In genomic region chr2:101265893-101266499, GRCh38 we compare ENCODE assay signal across 14 cellular contexts. TPM values are rescaled to one million over a fixed set of nuclear protein-coding genes. Genes with fewer than 3 reads are reported as not detected.
DNase-seq lines count a peak whose midpoint lies in the region; ATAC-seq, FAIRE-seq and TF ChIP-seq lines count a peak whose summit lies in the region.
"Had no signal": no experiment of that assay in that cellular context is flagged by ENCODE, and none has a peak within 500 bp of the region (broad histone marks: within the 10 kb centered on the region; RNA-seq: fewer than 3 reads in every experiment).

No MANE protein-coding gene starts in this region.

- H3K4me3 Mint-ChIP-seq in activated T-cell treated with anti-CD3 and anti-CD28 coated beads, Interleukin-2, amount 50 U/mL, for 24 hours: no peak overlapping the region
- H3K4me3 Mint-ChIP-seq in activated T-cell treated with anti-CD3 and anti-CD28 coated beads, Interleukin-2, amount 50 U/mL, for 4 hours: no peak overlapping the region
- no peak overlapping the region for H3K4me3 Mint-ChIP-seq in neural progenitor cell

- TF ChIP-seq EP300 in GM12878 (IDR thresholded peaks at IDR 0.05; ENCODE audit: borderline replicate concordance in 1 of 2, control insufficient read depth in 1 of 2, low read depth in 2 of 2, low read length in 2 of 2) (no peak), stomach (IDR thresholded peaks at IDR 0.05) (no peak)

- SMC1A ChIA-PET in GM12878 (lab: Charles Lee; ENCODE audit: uncharacterized antibody, unreplicated experiment): interaction anchor here (0.7 to 3.1 kb wide), 3 partner anchors 13 to 108 kb away, joined by 3 to 17 read pairs (median 4); partner anchors contain the start of gene CNOT11

- POLR2A ChIA-PET in GM12878 (lab: Charles Lee): interaction anchor here (2.3 kb wide), 1 partner anchor 13 kb away, joined by 14 read pairs; the partner anchor contains the start of gene CNOT11

- TF ChIP-seq CTCF in GM12878 (IDR thresholded peaks at IDR 0.05 in 2 of 3, conservative IDR thresholded peaks at IDR 0.05 in 1 of 3; ENCODE audit: control insufficient read depth in 2 of 3, extremely low read depth in 1 of 3, insufficient read depth in 1 of 3, low read depth in 3 of 3, low read length in 3 of 3): no peak
- no peak for TF ChIP-seq CTCF in stomach (IDR thresholded peaks at IDR 0.05)
- no peak for TF ChIP-seq CTCF in neural progenitor cell (IDR thresholded peaks at IDR 0.05)

- 81% methylated on average over 11 of the region's 11 CpGs for WGBS in GM12878 (ENCODE audit: insufficient coverage, insufficient replicate concordance, low lambda C conversion rate, missing lambda C conversion rate)
- 49 to 71% (median 61%) methylated on average over 11 of the region's 11 CpGs for WGBS in stomach, 5 donors

- H3K36me3 Mint-ChIP-seq in activated T-cell treated with anti-CD3 and anti-CD28 coated beads, Interleukin-2, amount 50 U/mL, for 24 hours (ENCODE audit: low read depth): peaks cover 92% of the 10 kb centered on the region
- H3K36me3 Mint-ChIP-seq in activated T-cell treated with anti-CD3 and anti-CD28 coated beads, Interleukin-2, amount 50 U/mL, for 4 hours (ENCODE audit: insufficient read depth): peaks cover 46% of the 10 kb centered on the region
- peaks cover 29% of the 10 kb centered on the region for H3K36me3 Mint-ChIP-seq in neural progenitor cell

- peaks cover 57% of the 10 kb centered on the region for H3K4me1 Mint-ChIP-seq in activated T-cell treated with anti-CD3 and anti-CD28 coated beads, Interleukin-2, amount 50 U/mL, for 24 hours (ENCODE audit: low read depth)
- H3K4me1 Mint-ChIP-seq in activated T-cell treated with anti-CD3 and anti-CD28 coated beads, Interleukin-2, amount 50 U/mL, for 4 hours (ENCODE audit: low read depth): peaks cover 42% of the 10 kb centered on the region
- no peaks in the 10 kb centered on the region for H3K4me1 Mint-ChIP-seq in neural progenitor cell

- H3K36me3 ChIP-seq in GM12878 (ENCODE audit: control insufficient read depth in 2 of 2, insufficient read depth in 2 of 2, low read length in 1 of 2): peaks cover 8 to 32% of the 10 kb centered on the region in 2 experiments
- peaks cover 55 to 97% (median 97%) of the 10 kb centered on the region in 4 donors for H3K36me3 ChIP-seq in stomach
- H3K36me3 ChIP-seq in neural progenitor cell: peaks cover 8% of the 10 kb centered on the region

- no peak for ATAC-seq in activated T-cell treated with anti-CD3 and anti-CD28 coated beads, Interleukin-2, amount 50 U/mL, for 4 hours
- ATAC-seq in GM12878: no peak
- ATAC-seq: A549 had no signal

- H3K4me1 ChIP-seq in GM12878 (ENCODE audit: control insufficient read depth, insufficient read depth, low read length) (no peaks in the 10 kb centered on the region), stomach (peaks cover 0 to 32% (median 20%) of the 10 kb centered on the region in 4 donors), neural progenitor cell (no peaks in the 10 kb centered on the region)

- no peaks in the 10 kb centered on the region for H3K27me3 Mint-ChIP-seq in activated T-cell treated with anti-CD3 and anti-CD28 coated beads, Interleukin-2, amount 50 U/mL, for 24 hours
- no peaks in the 10 kb centered on the region for H3K27me3 Mint-ChIP-seq in activated T-cell treated with anti-CD3 and anti-CD28 coated beads, Interleukin-2, amount 50 U/mL, for 4 hours (ENCODE audit: low read depth)
- H3K27me3 Mint-ChIP-seq in neural progenitor cell (ENCODE audit: insufficient read depth, low read depth): no peaks in the 10 kb centered on the region

- BruUV-seq in GM12878 (replicated peaks; lab: Mats Ljungman, UMichigan): no TSS peak

- H3K9ac ChIP-seq in GM12878 (ENCODE audit: control insufficient read depth, insufficient read depth, low read length): no peak overlapping the region
- no peak overlapping the region for H3K9ac ChIP-seq in neural progenitor cell

- H2AFZ ChIP-seq in GM12878 (ENCODE audit: control insufficient read depth, low read depth, low read length) (no peak overlapping the region), neural progenitor cell (replicated peaks) (no peak overlapping the region)

- H3K4me2 ChIP-seq in GM12878 (ENCODE audit: control insufficient read depth, insufficient read depth): no peak overlapping the region
- no peak overlapping the region for H3K4me2 ChIP-seq in neural progenitor cell
- H3K4me2 ChIP-seq: A549 had no signal

- H3K79me2 ChIP-seq in GM12878 (ENCODE audit: control insufficient read depth, insufficient read depth, low read length) (no peaks in the 10 kb centered on the region), neural progenitor cell (ENCODE audit: low read depth) (no peaks in the 10 kb centered on the region)

- H3K27ac Mint-ChIP-seq in activated T-cell treated with anti-CD3 and anti-CD28 coated beads, Interleukin-2, amount 50 U/mL, for 24 hours: peak overlapping the region; percentile 81
- H3K27ac Mint-ChIP-seq in neural progenitor cell: no peak overlapping the region

- FAIRE-seq in GM12878 (lab: Jason Lieb, UNC): no peak
- FAIRE-seq: A549 had no signal

- no peak for TF ChIP-seq RAD21 in GM12878 (IDR thresholded peaks at IDR 0.05; ENCODE audit: insufficient read depth, low read depth, low read length)

- H4K20me1 ChIP-seq in GM12878 (ENCODE audit: control insufficient read depth, insufficient read depth) (no peaks in the 10 kb centered on the region), neural progenitor cell (ENCODE audit: low read depth) (no peaks in the 10 kb centered on the region)

- intact Hi-C loops in GM12878 (cut with micrococcal nuclease; ENCODE audit: unreplicated experiment) (no loop called here), stomach (cut with DNase I; ENCODE audit: low total_unique reads) (no loop called here)

- no peaks in the 10 kb centered on the region for H3K9me3 ChIP-seq in GM12878 (replicated peaks; ENCODE audit: control insufficient read depth, insufficient read depth, low read length)
- no peaks in the 10 kb centered on the region for H3K9me3 ChIP-seq in stomach
- no peaks in the 10 kb centered on the region for H3K9me3 ChIP-seq in neural progenitor cell (ENCODE audit: low read depth)
- H3K9me3 ChIP-seq: A549 had no signal

- in situ Hi-C loops in GM12878 (cut with MboI): no loop called here

- H3K4me3 ChIP-seq in GM12878 (no peak overlapping the region), stomach (no peak overlapping the region), neural progenitor cell (no peak overlapping the region)
- H3K4me3 ChIP-seq: A549, lung had no signal

- H3K27ac ChIP-seq in GM12878 (ENCODE audit: control insufficient read depth, insufficient read depth): no peak overlapping the region
- peak overlapping the region in 3 of 5 donors; percentile 7 to 24 (median 21) for H3K27ac ChIP-seq in stomach
- no peak overlapping the region for H3K27ac ChIP-seq in neural progenitor cell
- H3K27ac ChIP-seq: A549 had no signal

- TF ChIP-seq POLR2A in GM12878 (IDR thresholded peaks at IDR 0.05; ENCODE audit: low read depth, low read length) (no peak), stomach (IDR thresholded peaks at IDR 0.05) (no peak)

- RAD21 ChIA-PET in GM12878 (lab: Charles Lee; ENCODE audit: unreplicated experiment): no interaction called here

- CTCF ChIA-PET in GM12878 (lab: Yijun Ruan, JAX): interaction anchor here (1.0 to 1.5 kb wide), 2 partner anchors 10 to 20 kb away, joined by 3 read pairs; no protein-coding TSS in a partner anchor

- peaks cover 7% of the 10 kb centered on the region for H3F3A ChIP-seq in neural progenitor cell (ENCODE audit: low read depth)

- no peaks in the 10 kb centered on the region for H3K9me3 Mint-ChIP-seq in activated T-cell treated with anti-CD3 and anti-CD28 coated beads, Interleukin-2, amount 50 U/mL, for 24 hours
- no peaks in the 10 kb centered on the region for H3K9me3 Mint-ChIP-seq in activated T-cell treated with anti-CD3 and anti-CD28 coated beads, Interleukin-2, amount 50 U/mL, for 4 hours
- H3K9me3 Mint-ChIP-seq in neural progenitor cell: no peaks in the 10 kb centered on the region

- DNase-seq in activated T-cell treated with anti-CD3 and anti-CD28 coated beads, Interleukin-2, amount 50 U/mL, for 24 hours: no peak
- DNase-seq in activated T-cell treated with anti-CD3 and anti-CD28 coated beads, Interleukin-2, amount 50 U/mL, for 4 hours: no peak
- no peak for DNase-seq in GM12878 (ENCODE audit: low read depth, low spot score)
- DNase-seq in islet precursor cell: peak; percentile 82
- peak; percentile 48 for DNase-seq in stomach
- no peak for DNase-seq in NCI-H82 (lab: John Stamatoyannopoulos, UW)
- no peak for DNase-seq in neural progenitor cell (ENCODE audit: low spot score)
- DNase-seq in AG08395 (ENCODE audit: low spot score): no peak
- DNase-seq: DMS79 treated with DMSO at 0.1 percent for 48 hours, NCI-H345, OCI-M1, T-helper 9 cell had no signal

- H3K27me3 ChIP-seq in GM12878 (replicated peaks in 1 of 2; ENCODE audit: control insufficient read depth in 2 of 2, insufficient read depth in 2 of 2, low read length in 1 of 2) (no peaks in the 10 kb centered on the region), stomach (no peaks in the 10 kb centered on the region), neural progenitor cell (no peaks in the 10 kb centered on the region)

RNA-seq across cellular contexts. Expression of gene CNOT11, which starts 13.3 kb away (rescaled TPM):
- total RNA-seq in activated T-cell treated with anti-CD3 and anti-CD28 coated beads, Interleukin-2, amount 50 U/mL, for 4 hours: 10 to 100 TPM; 59.9 to 64.4 (median 61.2) TPM
- 27.3 and 30.2 TPM in 2 replicates for total RNA-seq in GM12878 (2013; cell fraction: nucleolus; rRNA removed)
- total RNA-seq in GM12878 (2014; rRNA removed) (54.2 and 59.0 TPM in 2 replicates), GM12878 (2014; rRNA removed; fragmentation: Illumina TruSeq; extraction: Trizol) (52.5 and 57.8 TPM in 2 replicates), GM12878 (2021) (44.1 and 45.9 TPM in 2 replicates), stomach (10 to 100 TPM in 4 of 5 donors, 1 to 10 TPM in 1; 9.3 to 71.4 (median 25.3) TPM), neural progenitor cell (ENCODE audit: low replicate concordance) (38.0 and 39.0 TPM in 2 replicates)
- 23.4 TPM for polyA plus RNA-seq in GM12878 (2011; ENCODE audit: low read depth)
- polyA plus RNA-seq in GM12878 (2011; rRNA removed) (85.8 and 111 TPM in 2 replicates), GM12878 (2014; fragmentation: Illumina TruSeq; extraction: Trizol) (97.2 and 135 TPM in 2 replicates), GM12878 (2014; fragmentation: Nextera tagmentation; extraction: Ambion mirVana) (10 to 100 TPM; 10.8 to 15.7 TPM), GM12878 (2014; rRNA removed) (39.2 and 44.1 TPM in 2 replicates), GM12878 (2016; fragmentation: Nextera tagmentation; extraction: Ambion mirVana) (10 to 100 TPM; 47.4 to 53.5 TPM), stomach (10 to 100 TPM; 16.1 to 26.6 (median 21.3) TPM)
- 78.2 and 118 TPM in 2 replicates for polyA plus RNA-seq in GM12878 (2011; cell fraction: cytosol; rRNA removed)
- 73.7 and 80.5 TPM in 2 replicates for polyA plus RNA-seq in GM12878 (2011; cell fraction: nucleus; rRNA removed)
- polyA plus RNA-seq in GM12878 (2012): 24.6 and 29.6 TPM in 2 replicates
- 90.4 and 123 TPM in 2 replicates for polyA minus RNA-seq in GM12878 (2011; rRNA and poly(A)+ RNA removed)
- polyA minus RNA-seq in GM12878 (2011; cell fraction: cytosol; rRNA and poly(A)+ RNA removed): 26.5 and 35.5 TPM in 2 replicates
- 12.6 and 20.3 TPM in 2 replicates for polyA minus RNA-seq in GM12878 (2011; cell fraction: nucleus; rRNA and poly(A)+ RNA removed)

RNA-seq across cellular contexts. Expression of gene RNF149, which starts 42.5 kb away (rescaled TPM):
- total RNA-seq in activated T-cell treated with anti-CD3 and anti-CD28 coated beads, Interleukin-2, amount 50 U/mL, for 4 hours: 10 to 100 TPM; 27.3 to 33.3 (median 27.3) TPM
- total RNA-seq in GM12878 (2013; cell fraction: nucleolus; rRNA removed): 177 and 185 TPM in 2 replicates
- 18.0 and 18.2 TPM in 2 replicates for total RNA-seq in GM12878 (2014; rRNA removed)
- 16.6 and 18.2 TPM in 2 replicates for total RNA-seq in GM12878 (2014; rRNA removed; fragmentation: Illumina TruSeq; extraction: Trizol)
- 13.9 and 15.6 TPM in 2 replicates for total RNA-seq in GM12878 (2021)
- 14.2 TPM for polyA plus RNA-seq in GM12878 (2011; ENCODE audit: low read depth)
- polyA plus RNA-seq in GM12878 (2011; rRNA removed): 38.4 and 56.1 TPM in 2 replicates
- 14.0 and 18.0 TPM in 2 replicates for polyA plus RNA-seq in GM12878 (2011; cell fraction: cytosol; rRNA removed)
- 35.9 and 42.0 TPM in 2 replicates for polyA plus RNA-seq in GM12878 (2011; cell fraction: nucleus; rRNA removed)
- polyA plus RNA-seq in GM12878 (2012): 14.4 and 17.8 TPM in 2 replicates
- 12.7 and 18.7 TPM in 2 replicates for polyA plus RNA-seq in GM12878 (2014; fragmentation: Illumina TruSeq; extraction: Trizol)
- 1 to 10 TPM; 5.2 to 7.7 TPM for polyA plus RNA-seq in GM12878 (2014; fragmentation: Nextera tagmentation; extraction: Ambion mirVana)
- 13.9 and 16.0 TPM in 2 replicates for polyA plus RNA-seq in GM12878 (2014; rRNA removed)
- 10 to 100 TPM; 18.4 to 19.9 TPM for polyA plus RNA-seq in GM12878 (2016; fragmentation: Nextera tagmentation; extraction: Ambion mirVana)
- 21.9 and 26.5 TPM in 2 replicates for polyA minus RNA-seq in GM12878 (2011; rRNA and poly(A)+ RNA removed)
- polyA minus RNA-seq in GM12878 (2011; cell fraction: cytosol; rRNA and poly(A)+ RNA removed): 11.4 and 11.5 TPM in 2 replicates
- polyA minus RNA-seq in GM12878 (2011; cell fraction: nucleus; rRNA and poly(A)+ RNA removed): 26.0 and 37.4 TPM in 2 replicates
- total RNA-seq in stomach: 100 to 1,000 TPM in 1 of 5 donors, 10 to 100 TPM in 4; 25.7 to 154 (median 48.4) TPM
- 10 to 100 TPM; 14.8 to 34.9 (median 17.6) TPM for polyA plus RNA-seq in stomach
- total RNA-seq in neural progenitor cell (ENCODE audit: low replicate concordance): 28.1 and 35.0 TPM in 2 replicates

Comparison
In these comparisons a context has a peak if more than half of its experiments do, and no peak if none do; other contexts are left out.
1. DNase-seq: peak in islet precursor cell (single experiment) and stomach (single experiment); none in activated T-cell treated with anti-CD3 and anti-CD28 coated beads, Interleukin-2, amount 50 U/mL, for 24 hours (single experiment), activated T-cell treated with anti-CD3 and anti-CD28 coated beads, Interleukin-2, amount 50 U/mL, for 4 hours (single experiment), GM12878 (single experiment), NCI-H82 (single experiment), neural progenitor cell (single experiment) and AG08395 (single experiment).
2. H3K27ac ChIP-seq: peak in stomach (3 of 5); none in GM12878 (single experiment) and neural progenitor cell (single experiment).